40 cellular contexts compared by ENCODE assay signal in genomic region chr2:67067656-67068055, GRCh38.
"Had no signal": no experiment of that assay in that cellular context is flagged by ENCODE, and none has a peak within 500 bp of the region (broad histone marks: within the 10 kb centered on the region; RNA-seq: fewer than 3 reads in every experiment).

No MANE protein-coding gene starts in this region.

- ATAC-seq: activated naive CD4-positive, alpha-beta T cell treated with anti-CD3 and anti-CD28 coated beads, Interleukin-2, amount 50 U/mL, for 72 hours; activated naive CD8-positive, alpha-beta T cell treated with anti-CD3 and anti-CD28 coated beads, Interleukin-2, amount 50 U/mL, for 24 hours; activated T-cell treated with anti-CD3 and anti-CD28 coated beads, Interleukin-2, amount 50 U/mL, for 4 hours; activated T-cell treated with anti-CD3 and anti-CD28 coated beads, Interleukin-2, amount 50 U/mL, for 72 hours; activated T-helper 17 cell treated with anti-CD3 and anti-CD28 coated beads, Interleukin-2, amount 50 U/mL, for 72 hours; body of pancreas had no signal

- H3K4me1 Mint-ChIP-seq: activated naive CD4-positive, alpha-beta T cell treated with anti-CD3 and anti-CD28 coated beads, Interleukin-2, amount 10 ng/mL, durations not matched to agents 7 days and 5 days; activated naive CD4-positive, alpha-beta T cell treated with anti-CD3 and anti-CD28 coated beads, Interleukin-2, amount 50 U/mL, for 24 hours; activated naive CD8-positive, alpha-beta T cell treated with anti-CD3 and anti-CD28 coated beads for 36 hours; activated naive CD8-positive, alpha-beta T cell treated with anti-CD3 and anti-CD28 coated beads, Interleukin-2, amount 10 ng/mL, durations not matched to agents 7 days and 5 days; activated naive CD8-positive, alpha-beta T cell treated with anti-CD3 and anti-CD28 coated beads, Interleukin-2, amount 50 U/mL, for 24 hours; activated T-helper 17 cell treated with anti-CD3 and anti-CD28 coated beads, Interleukin-2, amount 50 U/mL, for 72 hours; central memory CD8-positive, alpha-beta T cell had no signal

- H3K27me3 ChIP-seq: adrenal gland, ascending aorta, body of pancreas, brain microvascular endothelial cell, breast epithelium, cardiac muscle cell had no signal

- H3K27me3 Mint-ChIP-seq: activated naive CD4-positive, alpha-beta T cell treated with anti-CD3 and anti-CD28 coated beads, Interleukin-2, amount 10 ng/mL, durations not matched to agents 7 days and 5 days; activated naive CD4-positive, alpha-beta T cell treated with anti-CD3 and anti-CD28 coated beads, Interleukin-2, amount 50 U/mL, for 24 hours; activated naive CD8-positive, alpha-beta T cell; activated naive CD8-positive, alpha-beta T cell treated with anti-CD3 and anti-CD28 coated beads for 36 hours; activated naive CD8-positive, alpha-beta T cell treated with anti-CD3 and anti-CD28 coated beads, Interleukin-2, amount 50 U/mL, for 24 hours; activated T-cell treated with anti-CD3 and anti-CD28 coated beads, Interleukin-2, amount 50 U/mL, for 24 hours; activated T-helper 17 cell treated with anti-CD3 and anti-CD28 coated beads, Interleukin-2, amount 50 U/mL, for 72 hours; central memory CD8-positive, alpha-beta T cell had no signal

- DNase-seq: activated effector memory CD4-positive, alpha-beta T cell treated with anti-CD3 and anti-CD28 coated beads, Interleukin-2, amount 50 U/mL, for 16 hours; activated effector memory CD4-positive, alpha-beta T cell treated with Interleukin-2 at 50 U/mL for 16 hours; activated gamma-delta T cell; activated gamma-delta T cell treated with Interleukin-2 at 50 U/mL for 16 hours; activated naive CD4-positive, alpha-beta T cell; activated naive CD4-positive, alpha-beta T cell treated with anti-CD3 and anti-CD28 coated beads for 36 hours; activated naive CD4-positive, alpha-beta T cell treated with anti-CD3 and anti-CD28 coated beads, Interleukin-2, amount 10 ng/mL, durations not matched to agents 7 days and 5 days; activated naive CD4-positive, alpha-beta T cell treated with anti-CD3 and anti-CD28 coated beads, Interleukin-2, amount 50 U/mL, for 16 hours; activated naive CD4-positive, alpha-beta T cell treated with Interleukin-2 at 50 U/mL for 16 hours; activated naive CD8-positive, alpha-beta T cell treated with anti-CD3 and anti-CD28 coated beads for 36 hours; activated naive CD8-positive, alpha-beta T cell treated with anti-CD3 and anti-CD28 coated beads, Interleukin-2, amount 10 ng/mL, durations not matched to agents 7 days and 5 days; activated naive CD8-positive, alpha-beta T cell treated with anti-CD3 and anti-CD28 coated beads, Interleukin-2, amount 50 U/mL, for 24 hours; activated T-cell treated with anti-CD3 and anti-CD28 coated beads, Interleukin-2, amount 50 U/mL, for 1 hour; activated T-cell treated with anti-CD3 and anti-CD28 coated beads, Interleukin-2, amount 50 U/mL, for 24 hours; activated T-cell treated with anti-CD3 and anti-CD28 coated beads, Interleukin-2, amount 50 U/mL, for 4 hours; activated T-cell treated with anti-CD3 and anti-CD28 coated beads, Interleukin-2, amount 50 U/mL, for 48 hours; activated T-cell treated with anti-CD3 and anti-CD28 coated beads, Interleukin-2, amount 50 U/mL, for 72 hours; adrenal gland; amniotic stem cell; amygdala; anterior cingulate cortex; aorta; body of pancreas; brain microvascular endothelial cell; caudate nucleus; central memory CD4-positive, alpha-beta T cell; cerebellar nuclear complex had no signal

- H3K27ac ChIP-seq: adrenal gland, ascending aorta, body of pancreas, brain microvascular endothelial cell, breast epithelium, cardiac muscle cell had no signal

- FAIRE-seq: astrocyte, bronchial epithelial cell had no signal

- H3K4me3 ChIP-seq: adrenal gland, ascending aorta, body of pancreas, breast epithelium, cardiac muscle cell had no signal

- H3K36me3 ChIP-seq: adrenal gland, ascending aorta, brain microvascular endothelial cell, breast epithelium, cardiac muscle cell had no signal

- H3K4me1 ChIP-seq: ascending aorta, breast epithelium had no signal

- H3K9me3 Mint-ChIP-seq: activated naive CD4-positive, alpha-beta T cell treated with anti-CD3 and anti-CD28 coated beads, Interleukin-2, amount 50 U/mL, for 24 hours; activated naive CD8-positive, alpha-beta T cell treated with anti-CD3 and anti-CD28 coated beads, Interleukin-2, amount 50 U/mL, for 24 hours; activated T-cell treated with anti-CD3 and anti-CD28 coated beads, Interleukin-2, amount 50 U/mL, for 24 hours; activated T-helper 1 cell treated with anti-CD3 and anti-CD28 coated beads, Interleukin-12 subunit alpha, Interleukin-12 subunit beta, Interleukin-2, Interleukin-4 antibody, amounts not matched to agents 30 ng/mL and 10 ng/mL and 1 ng/mL, durations not matched to agents 14 hours and 24 hours and 36 hours had no signal

- H3K27ac Mint-ChIP-seq: activated naive CD4-positive, alpha-beta T cell treated with anti-CD3 and anti-CD28 coated beads for 36 hours; activated naive CD4-positive, alpha-beta T cell treated with anti-CD3 and anti-CD28 coated beads, Interleukin-2, amount 10 ng/mL, durations not matched to agents 7 days and 5 days; activated naive CD4-positive, alpha-beta T cell treated with anti-CD3 and anti-CD28 coated beads, Interleukin-2, amount 50 U/mL, for 24 hours; activated naive CD4-positive, alpha-beta T cell treated with anti-CD3 and anti-CD28 coated beads, Interleukin-2, amount 50 U/mL, for 72 hours; activated naive CD8-positive, alpha-beta T cell; activated naive CD8-positive, alpha-beta T cell treated with anti-CD3 and anti-CD28 coated beads for 36 hours; activated naive CD8-positive, alpha-beta T cell treated with anti-CD3 and anti-CD28 coated beads, Interleukin-2, amount 10 ng/mL, durations not matched to agents 7 days and 5 days; activated naive CD8-positive, alpha-beta T cell treated with anti-CD3 and anti-CD28 coated beads, Interleukin-2, amount 50 U/mL, for 24 hours; activated T-cell treated with anti-CD3 and anti-CD28 coated beads, Interleukin-2, amount 50 U/mL, for 24 hours; activated T-cell treated with anti-CD3 and anti-CD28 coated beads, Interleukin-2, amount 50 U/mL, for 72 hours; activated T-helper 1 cell treated with anti-CD3 and anti-CD28 coated beads, Interleukin-12 subunit alpha, Interleukin-12 subunit beta, Interleukin-2, Interleukin-4 antibody, amounts not matched to agents 30 ng/mL and 10 ng/mL and 1 ng/mL, durations not matched to agents 14 hours and 24 hours and 36 hours; activated T-helper 17 cell treated with anti-CD3 and anti-CD28 coated beads, Interleukin-2, amount 50 U/mL, for 72 hours; activated T-helper 2 cell treated with anti-CD3 and anti-CD28 coated beads, Interferon-gamma antibody, Interleukin-2, Interleukin-4, amounts not matched to agents 10 μg/mL and 5 μg/mL and 100 μg/mL, durations not matched to agents 14 hours and 24 hours and 36 hours; brain had no signal

- H3K36me3 Mint-ChIP-seq: activated naive CD4-positive, alpha-beta T cell treated with anti-CD3 and anti-CD28 coated beads, Interleukin-2, amount 10 ng/mL, durations not matched to agents 7 days and 5 days; activated naive CD4-positive, alpha-beta T cell treated with anti-CD3 and anti-CD28 coated beads, Interleukin-2, amount 50 U/mL, for 24 hours; activated naive CD4-positive, alpha-beta T cell treated with anti-CD3 and anti-CD28 coated beads, Interleukin-2, amount 50 U/mL, for 72 hours; activated naive CD8-positive, alpha-beta T cell; activated naive CD8-positive, alpha-beta T cell treated with anti-CD3 and anti-CD28 coated beads for 36 hours; activated naive CD8-positive, alpha-beta T cell treated with anti-CD3 and anti-CD28 coated beads, Interleukin-2, amount 10 ng/mL, durations not matched to agents 7 days and 5 days; brain had no signal

- H3K4me3 Mint-ChIP-seq: activated naive CD4-positive, alpha-beta T cell treated with anti-CD3 and anti-CD28 coated beads for 36 hours; activated naive CD4-positive, alpha-beta T cell treated with anti-CD3 and anti-CD28 coated beads, Interleukin-2, amount 10 ng/mL, durations not matched to agents 7 days and 5 days; activated naive CD4-positive, alpha-beta T cell treated with anti-CD3 and anti-CD28 coated beads, Interleukin-2, amount 50 U/mL, for 24 hours; activated naive CD8-positive, alpha-beta T cell; activated naive CD8-positive, alpha-beta T cell treated with anti-CD3 and anti-CD28 coated beads for 36 hours; activated naive CD8-positive, alpha-beta T cell treated with anti-CD3 and anti-CD28 coated beads, Interleukin-2, amount 10 ng/mL, durations not matched to agents 7 days and 5 days; activated naive CD8-positive, alpha-beta T cell treated with anti-CD3 and anti-CD28 coated beads, Interleukin-2, amount 50 U/mL, for 24 hours; activated T-cell treated with anti-CD3 and anti-CD28 coated beads, Interleukin-2, amount 50 U/mL, for 24 hours; activated T-cell treated with anti-CD3 and anti-CD28 coated beads, Interleukin-2, amount 50 U/mL, for 4 hours; activated T-cell treated with anti-CD3 and anti-CD28 coated beads, Interleukin-2, amount 50 U/mL, for 72 hours; activated T-helper 1 cell treated with anti-CD3 and anti-CD28 coated beads, Interleukin-12 subunit alpha, Interleukin-12 subunit beta, Interleukin-2, Interleukin-4 antibody, amounts not matched to agents 30 ng/mL and 10 ng/mL and 1 ng/mL, durations not matched to agents 14 hours and 24 hours and 36 hours; activated T-helper 17 cell treated with anti-CD3 and anti-CD28 coated beads, Interleukin-2, amount 50 U/mL, for 72 hours; brain; central memory CD8-positive, alpha-beta T cell had no signal

- H3K9me3 ChIP-seq: adrenal gland, ascending aorta, body of pancreas, breast epithelium had no signal
